ENCODE assay signal across 9 cellular contexts in the genomic region with DNA sequence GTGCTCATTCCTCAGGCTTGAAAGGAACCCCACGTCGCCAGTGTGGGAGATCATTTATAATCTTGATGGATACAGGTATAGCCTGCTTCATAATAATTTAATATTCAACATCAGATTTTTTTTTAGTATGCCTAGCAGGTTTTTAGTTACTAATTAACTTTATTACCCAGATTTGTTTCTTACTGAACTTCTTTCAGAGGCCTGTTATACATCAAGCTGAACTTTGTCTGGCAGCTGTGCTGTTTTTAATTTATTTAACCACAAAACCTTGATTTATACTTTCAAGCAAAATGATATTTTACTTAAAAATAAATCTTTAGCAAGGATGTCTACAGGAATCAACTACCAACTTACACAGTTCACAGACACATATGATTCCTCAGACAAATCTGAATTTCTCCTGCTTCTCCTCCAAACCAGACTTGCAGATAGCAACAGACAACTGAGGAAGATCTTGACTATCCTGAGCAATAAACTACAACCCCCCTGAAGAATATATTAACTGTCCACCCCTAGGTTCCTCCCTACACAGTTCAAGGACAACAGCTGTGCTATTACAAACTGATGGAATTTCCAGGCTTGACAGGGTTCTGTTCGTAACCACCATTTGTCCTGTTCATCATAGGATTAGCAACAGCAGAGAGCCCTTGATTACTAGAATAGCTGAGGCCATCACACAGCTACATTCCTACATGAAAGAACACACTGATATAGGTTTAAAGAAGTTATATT. TPM values are rescaled to one million over a fixed set of nuclear protein-coding genes. Genes with fewer than 3 reads are reported as not detected.
DNase-seq lines count a peak whose midpoint lies in the region; ATAC-seq and TF ChIP-seq lines count a peak whose summit lies in the region.
"Had no signal": no experiment of that assay in that cellular context is flagged by ENCODE, and none has a peak within 500 bp of the region (broad histone marks: within the 10 kb centered on the region; RNA-seq: fewer than 3 reads in every experiment).

No MANE protein-coding gene starts in this region.

- H3K36me3 ChIP-seq in cardiac muscle cell: no peaks in the 10 kb centered on the region
- no peaks in the 10 kb centered on the region for H3K36me3 ChIP-seq in muscle layer of duodenum (ENCODE audit: control insufficient read depth in 1 of 2, insufficient read depth in 2 of 2, low read length in 2 of 2)

- intact Hi-C loops in left cardiac atrium (cut with DNase I): loop anchor here in 1 of 2 donors (5.0 kb wide), 1 partner anchor 72 kb away; no protein-coding TSS in a partner anchor

- H3K9me3 ChIP-seq in cardiac muscle cell (ENCODE audit: low read depth): no peaks in the 10 kb centered on the region
- no peaks in the 10 kb centered on the region for H3K9me3 ChIP-seq in muscle layer of duodenum (ENCODE audit: control insufficient read depth in 1 of 2, low read length in 2 of 2)

- DNase-seq in cardiac muscle cell (ENCODE audit: low read depth in 1 of 2, low spot score in 1 of 2) (peak; percentile 40 to 66), left cardiac atrium (no peak), dedifferentiated amniotic fluid mesenchymal stem cell (ENCODE audit: extremely low spot score) (peak; percentile 28), ecto neural progenitor cell (ENCODE audit: low spot score) (no peak), NCI-H524 (lab: John Stamatoyannopoulos, UW) (no peak)
- DNase-seq: activated T-cell treated with anti-CD3 and anti-CD28 coated beads, Interleukin-2, amount 50 U/mL, for 48 hours had no signal

- no peak for TF ChIP-seq CTCF in cardiac muscle cell (IDR thresholded peaks at IDR 0.05; ENCODE audit: low read depth, low read length)

- H3K27ac ChIP-seq in cardiac muscle cell: peak overlapping the region; percentile 22
- peak overlapping the region; percentile 59 for H3K27ac ChIP-seq in muscle layer of duodenum (ENCODE audit: low read length)

- H3K4me1 ChIP-seq in cardiac muscle cell (ENCODE audit: low read depth) (peaks cover 48% of the 10 kb centered on the region), muscle layer of duodenum (ENCODE audit: control insufficient read depth in 1 of 2, insufficient read depth in 2 of 2, low read length in 2 of 2) (peaks cover 41 to 72% of the 10 kb centered on the region in 2 donors)

- ATAC-seq in left cardiac atrium: no peak
- ATAC-seq in HG03439 (IDR thresholded peaks at IDR 0.05; ENCODE audit: unreplicated experiment): no peak
- no peak for ATAC-seq in GM21528 (IDR thresholded peaks at IDR 0.05; ENCODE audit: low FRiP score, unreplicated experiment)

- no peaks in the 10 kb centered on the region for H3K27me3 ChIP-seq in cardiac muscle cell
- no peaks in the 10 kb centered on the region for H3K27me3 ChIP-seq in muscle layer of duodenum (ENCODE audit: low read depth, low read length)

- no peak overlapping the region for H3K4me3 ChIP-seq in cardiac muscle cell
- H3K4me3 ChIP-seq in muscle layer of duodenum (ENCODE audit: low read depth in 1 of 2, low read length in 2 of 2): no peak overlapping the region

RNA-seq across cellular contexts. Expression of gene MAP4, which starts 0.6 kb away (rescaled TPM):
- 133 and 138 TPM in 2 replicates for total RNA-seq in cardiac muscle cell
- 136 and 145 TPM in 2 replicates for polyA plus RNA-seq in cardiac muscle cell
- total RNA-seq in left cardiac atrium: 100 to 1,000 TPM; 328 to 374 TPM

Comparison
In these comparisons a context has a peak if more than half of its experiments do, and no peak if none do; other contexts are left out.
1. DNase-seq: peak in cardiac muscle cell (2 of 2) and dedifferentiated amniotic fluid mesenchymal stem cell (single experiment); none in left cardiac atrium (single experiment), ecto neural progenitor cell (single experiment) and NCI-H524 (0 of 2).